1 cellular context compared by ENCODE assay signal in the genomic region with DNA sequence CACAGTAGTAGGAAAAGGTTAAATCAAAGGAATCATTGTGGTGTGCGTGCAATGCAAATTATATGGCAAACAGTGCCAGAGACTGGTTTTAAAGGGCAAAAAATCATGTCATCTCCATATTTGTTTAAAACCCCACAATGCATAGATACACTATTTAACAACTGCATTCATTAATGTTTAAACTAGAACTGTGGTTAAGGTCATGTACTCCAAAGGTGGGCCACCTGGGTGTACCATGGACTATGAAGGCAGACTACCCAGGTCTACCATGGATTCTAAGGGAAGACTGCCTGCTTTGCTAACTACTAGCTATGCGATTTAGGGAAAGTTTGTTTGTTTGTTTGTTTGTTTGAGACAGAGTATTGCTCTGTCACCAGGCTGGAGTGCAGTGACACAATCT.
A peak's percentile ranks its signal among the peaks of the same experiment; 100 is the strongest.
TF ChIP-seq lines count a peak whose summit lies in the region.

No MANE protein-coding gene starts in this region.

TF ChIP-seq in HepG2, 621 proteins besides CTCF, POLR2A, EP300 and RAD21:
- no peak for TF ChIP-seq CREB1 (IDR thresholded peaks at IDR 0.05)
- peak; percentile 33; the same call in 1 of the 2 replicates for TF ChIP-seq CREB1 (CRISPR knock-in tag; IDR thresholded peaks at IDR 0.05)
- TF ChIP-seq, protein P1, sequence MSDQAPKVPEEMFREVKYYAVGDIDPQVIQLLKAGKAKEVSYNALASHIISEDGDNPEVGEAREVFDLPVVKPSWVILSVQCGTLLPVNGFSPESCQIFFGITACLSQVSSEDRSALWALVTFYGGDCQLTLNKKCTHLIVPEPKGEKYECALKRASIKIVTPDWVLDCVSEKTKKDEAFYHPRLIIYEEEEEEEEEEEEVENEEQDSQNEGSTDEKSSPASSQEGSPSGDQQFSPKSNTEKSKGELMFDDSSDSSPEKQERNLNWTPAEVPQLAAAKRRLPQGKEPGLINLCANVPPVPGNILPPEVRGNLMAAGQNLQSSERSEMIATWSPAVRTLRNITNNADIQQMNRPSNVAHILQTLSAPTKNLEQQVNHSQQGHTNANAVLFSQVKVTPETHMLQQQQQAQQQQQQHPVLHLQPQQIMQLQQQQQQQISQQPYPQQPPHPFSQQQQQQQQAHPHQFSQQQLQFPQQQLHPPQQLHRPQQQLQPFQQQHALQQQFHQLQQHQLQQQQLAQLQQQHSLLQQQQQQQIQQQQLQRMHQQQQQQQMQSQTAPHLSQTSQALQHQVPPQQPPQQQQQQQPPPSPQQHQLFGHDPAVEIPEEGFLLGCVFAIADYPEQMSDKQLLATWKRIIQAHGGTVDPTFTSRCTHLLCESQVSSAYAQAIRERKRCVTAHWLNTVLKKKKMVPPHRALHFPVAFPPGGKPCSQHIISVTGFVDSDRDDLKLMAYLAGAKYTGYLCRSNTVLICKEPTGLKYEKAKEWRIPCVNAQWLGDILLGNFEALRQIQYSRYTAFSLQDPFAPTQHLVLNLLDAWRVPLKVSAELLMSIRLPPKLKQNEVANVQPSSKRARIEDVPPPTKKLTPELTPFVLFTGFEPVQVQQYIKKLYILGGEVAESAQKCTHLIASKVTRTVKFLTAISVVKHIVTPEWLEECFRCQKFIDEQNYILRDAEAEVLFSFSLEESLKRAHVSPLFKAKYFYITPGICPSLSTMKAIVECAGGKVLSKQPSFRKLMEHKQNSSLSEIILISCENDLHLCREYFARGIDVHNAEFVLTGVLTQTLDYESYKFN (CRISPR knock-in tag; conservative IDR thresholded peaks at IDR 0.05), result peak; percentile 67
- TF ChIP-seq AHR (CRISPR knock-in tag; IDR thresholded peaks at IDR 0.05), result no peak
- no peak for TF ChIP-seq MYC (CRISPR knock-in tag; IDR thresholded peaks at IDR 0.05; ENCODE audit: borderline replicate concordance)
- TF ChIP-seq ZBTB34 (CRISPR knock-in tag; IDR thresholded peaks at IDR 0.05), result 0 out of 2 replicates have a peak, but pooled peaks have one; percentile 23
- TF ChIP-seq POGZ (CRISPR knock-in tag; IDR thresholded peaks at IDR 0.05), result peak; percentile 58
- 0 out of 2 replicates have a peak, but pooled peaks have one; percentile 9 for TF ChIP-seq CHD4 (IDR thresholded peaks at IDR 0.05; ENCODE audit: borderline replicate concordance, low read length)
- TF ChIP-seq ZNF652 (CRISPR knock-in tag; IDR thresholded peaks at IDR 0.05; ENCODE audit: borderline replicate concordance, low read depth), result peak; percentile 69
- TF ChIP-seq SMARCE1 (IDR thresholded peaks at IDR 0.05; ENCODE audit: borderline replicate concordance), result no peak
- TF ChIP-seq FOXP1 (IDR thresholded peaks at IDR 0.05), result no peak
- peak; percentile 28; the same call in 1 of the 2 replicates for TF ChIP-seq FOXP1 (CRISPR knock-in tag; IDR thresholded peaks at IDR 0.05)
- peak; percentile 47 for TF ChIP-seq HNF4A (CRISPR knock-in tag; IDR thresholded peaks at IDR 0.05)
- 0 out of 2 replicates have a peak, but pooled peaks have one; percentile 28 for TF ChIP-seq RXRB (CRISPR knock-in tag; IDR thresholded peaks at IDR 0.05; ENCODE audit: borderline replicate concordance)
- TF ChIP-seq HNF1A (IDR thresholded peaks at IDR 0.05; ENCODE audit: low read depth), result peak; percentile 68; the same call in 1 of the 2 replicates
- no peak; the same call in 1 of the 2 replicates for TF ChIP-seq HNF1A (CRISPR knock-in tag; IDR thresholded peaks at IDR 0.05; ENCODE audit: borderline replicate concordance)
- no peak for TF ChIP-seq BATF2 (CRISPR knock-in tag; IDR thresholded peaks at IDR 0.05)
- TF ChIP-seq NR2F1 (CRISPR knock-in tag; IDR thresholded peaks at IDR 0.05), result peak in 1 of 2 experiments; percentile 37; a peak in 1 of 4 replicates
- 0 out of 2 replicates have a peak, but pooled peaks have one; percentile 3 for TF ChIP-seq CEBPG (CRISPR knock-in tag; IDR thresholded peaks at IDR 0.05)
- no peak for TF ChIP-seq ZNF780A (CRISPR knock-in tag; IDR thresholded peaks at IDR 0.05)
- peak; percentile 65; the same call in 1 of the 2 replicates for TF ChIP-seq MIXL1 (CRISPR knock-in tag; IDR thresholded peaks at IDR 0.05)
- TF ChIP-seq PPARG (CRISPR knock-in tag; conservative IDR thresholded peaks at IDR 0.05), result peak; percentile 89
- TF ChIP-seq REXO4 (CRISPR knock-in tag; IDR thresholded peaks at IDR 0.05; ENCODE audit: borderline replicate concordance), result no peak
- TF ChIP-seq NR2F6 (IDR thresholded peaks at IDR 0.05), result 0 out of 2 replicates have a peak, but pooled peaks have one; percentile 15
- TF ChIP-seq NR2F6 (CRISPR knock-in tag; IDR thresholded peaks at IDR 0.05), result no peak
- 0 out of 2 replicates have a peak, but pooled peaks have one; percentile 14 for TF ChIP-seq SOX5 (CRISPR knock-in tag; IDR thresholded peaks at IDR 0.05; ENCODE audit: borderline replicate concordance)
